Comparison of ENCODE assay signal across 2 cellular contexts in the genomic region with DNA sequence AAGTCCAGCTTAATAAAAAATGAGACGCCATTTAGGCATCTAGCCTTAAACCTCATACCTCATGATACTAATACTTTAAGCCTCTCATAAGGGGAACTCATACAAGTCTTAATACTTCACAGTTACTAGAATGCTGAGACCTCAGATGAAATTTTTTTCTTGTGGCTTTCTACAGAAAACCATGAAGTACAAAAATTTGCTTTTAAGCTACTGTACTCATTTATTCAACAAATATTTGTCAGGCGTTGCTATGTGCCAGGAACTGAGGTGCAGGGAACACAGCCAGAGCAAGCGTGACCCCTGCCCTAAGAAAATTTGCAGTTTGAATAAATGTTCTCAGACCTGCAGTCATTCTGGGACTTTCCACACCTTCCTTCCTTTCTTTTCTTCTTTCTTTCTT.
TF ChIP-seq lines count a peak whose summit lies in the region.

No MANE protein-coding gene starts in this region.

TF ChIP-seq in SK-N-SH, 30 proteins besides CTCF, POLR2A, EP300 and RAD21 (continued from another document):
- TF ChIP-seq, protein P1, sequence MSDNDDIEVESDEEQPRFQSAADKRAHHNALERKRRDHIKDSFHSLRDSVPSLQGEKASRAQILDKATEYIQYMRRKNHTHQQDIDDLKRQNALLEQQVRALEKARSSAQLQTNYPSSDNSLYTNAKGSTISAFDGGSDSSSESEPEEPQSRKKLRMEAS (IDR thresholded peaks at IDR 0.05; ENCODE audit: low read depth) = no peak
- TF ChIP-seq TEAD4 (IDR thresholded peaks at IDR 0.05; ENCODE audit: borderline replicate concordance, insufficient read depth) (no peak), NRF1 (IDR thresholded peaks at IDR 0.05; ENCODE audit: low read depth, low read length) (no peak), CHD2 (IDR thresholded peaks at IDR 0.05; ENCODE audit: low read length, partially characterized antibody) (no peak), NFIC (IDR thresholded peaks at IDR 0.05; ENCODE audit: borderline replicate concordance) (no peak), RXRA (IDR thresholded peaks at IDR 0.05; ENCODE audit: borderline replicate concordance, low read depth) (no peak), GABPA (IDR thresholded peaks at IDR 0.05; ENCODE audit: low read depth) (no peak), FOXJ3 (CRISPR knock-in tag; IDR thresholded peaks at IDR 0.05) (no peak), SMC3 (IDR thresholded peaks at IDR 0.05; ENCODE audit: low read depth, low read length) (no peak), FOXM1 (IDR thresholded peaks at IDR 0.05; ENCODE audit: low read depth) (no peak), EZH2phosphoT487 (IDR thresholded peaks at IDR 0.05; ENCODE audit: borderline replicate concordance, low read depth) (no peak)
- TF ChIP-seq, protein P2, sequence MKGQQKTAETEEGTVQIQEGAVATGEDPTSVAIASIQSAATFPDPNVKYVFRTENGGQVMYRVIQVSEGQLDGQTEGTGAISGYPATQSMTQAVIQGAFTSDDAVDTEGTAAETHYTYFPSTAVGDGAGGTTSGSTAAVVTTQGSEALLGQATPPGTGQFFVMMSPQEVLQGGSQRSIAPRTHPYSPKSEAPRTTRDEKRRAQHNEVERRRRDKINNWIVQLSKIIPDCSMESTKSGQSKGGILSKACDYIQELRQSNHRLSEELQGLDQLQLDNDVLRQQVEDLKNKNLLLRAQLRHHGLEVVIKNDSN (IDR thresholded peaks at IDR 0.05; ENCODE audit: borderline replicate concordance, low read depth) = no peak
- TF ChIP-seq, protein P3, sequence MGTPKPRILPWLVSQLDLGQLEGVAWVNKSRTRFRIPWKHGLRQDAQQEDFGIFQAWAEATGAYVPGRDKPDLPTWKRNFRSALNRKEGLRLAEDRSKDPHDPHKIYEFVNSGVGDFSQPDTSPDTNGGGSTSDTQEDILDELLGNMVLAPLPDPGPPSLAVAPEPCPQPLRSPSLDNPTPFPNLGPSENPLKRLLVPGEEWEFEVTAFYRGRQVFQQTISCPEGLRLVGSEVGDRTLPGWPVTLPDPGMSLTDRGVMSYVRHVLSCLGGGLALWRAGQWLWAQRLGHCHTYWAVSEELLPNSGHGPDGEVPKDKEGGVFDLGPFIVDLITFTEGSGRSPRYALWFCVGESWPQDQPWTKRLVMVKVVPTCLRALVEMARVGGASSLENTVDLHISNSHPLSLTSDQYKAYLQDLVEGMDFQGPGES (IDR thresholded peaks at IDR 0.05; ENCODE audit: low read depth, low read length) = no peak

TF ChIP-seq in SK-N-SH treated with all-trans-retinoic acid at 6 μM for 48 hours, 23 proteins besides CTCF, POLR2A, EP300 and RAD21 (continued from another document):
- TF ChIP-seq, protein P4, sequence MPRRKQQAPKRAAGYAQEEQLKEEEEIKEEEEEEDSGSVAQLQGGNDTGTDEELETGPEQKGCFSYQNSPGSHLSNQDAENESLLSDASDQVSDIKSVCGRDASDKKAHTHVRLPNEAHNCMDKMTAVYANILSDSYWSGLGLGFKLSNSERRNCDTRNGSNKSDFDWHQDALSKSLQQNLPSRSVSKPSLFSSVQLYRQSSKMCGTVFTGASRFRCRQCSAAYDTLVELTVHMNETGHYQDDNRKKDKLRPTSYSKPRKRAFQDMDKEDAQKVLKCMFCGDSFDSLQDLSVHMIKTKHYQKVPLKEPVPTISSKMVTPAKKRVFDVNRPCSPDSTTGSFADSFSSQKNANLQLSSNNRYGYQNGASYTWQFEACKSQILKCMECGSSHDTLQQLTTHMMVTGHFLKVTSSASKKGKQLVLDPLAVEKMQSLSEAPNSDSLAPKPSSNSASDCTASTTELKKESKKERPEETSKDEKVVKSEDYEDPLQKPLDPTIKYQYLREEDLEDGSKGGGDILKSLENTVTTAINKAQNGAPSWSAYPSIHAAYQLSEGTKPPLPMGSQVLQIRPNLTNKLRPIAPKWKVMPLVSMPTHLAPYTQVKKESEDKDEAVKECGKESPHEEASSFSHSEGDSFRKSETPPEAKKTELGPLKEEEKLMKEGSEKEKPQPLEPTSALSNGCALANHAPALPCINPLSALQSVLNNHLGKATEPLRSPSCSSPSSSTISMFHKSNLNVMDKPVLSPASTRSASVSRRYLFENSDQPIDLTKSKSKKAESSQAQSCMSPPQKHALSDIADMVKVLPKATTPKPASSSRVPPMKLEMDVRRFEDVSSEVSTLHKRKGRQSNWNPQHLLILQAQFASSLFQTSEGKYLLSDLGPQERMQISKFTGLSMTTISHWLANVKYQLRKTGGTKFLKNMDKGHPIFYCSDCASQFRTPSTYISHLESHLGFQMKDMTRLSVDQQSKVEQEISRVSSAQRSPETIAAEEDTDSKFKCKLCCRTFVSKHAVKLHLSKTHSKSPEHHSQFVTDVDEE (CRISPR knock-in tag; IDR thresholded peaks at IDR 0.05) = no peak
- TF ChIP-seq PPARA (CRISPR knock-in tag; IDR thresholded peaks at IDR 0.05; ENCODE audit: borderline replicate concordance) (no peak), ARNTL (CRISPR knock-in tag; IDR thresholded peaks at IDR 0.05; ENCODE audit: borderline replicate concordance, low read depth) (no peak)
